8 cellular contexts compared by ENCODE assay signal in genomic region chr11:587978-588380, GRCh38. TPM values are rescaled to one million over a fixed set of nuclear protein-coding genes. Genes with fewer than 3 reads are reported as not detected.
DNase-seq lines count a peak whose midpoint lies in the region; ATAC-seq and TF ChIP-seq lines count a peak whose summit lies in the region.

No MANE protein-coding gene starts in this region.

- in situ Hi-C loops in transverse colon (cut with MboI; ENCODE audit: low pct_ligation_motif_present in 1 of 4, low pct_unique_long_range_greater_than_20kb in 1 of 4, low sequenced_read_pairs in 3 of 4): no loop called here

- H3K4me1 ChIP-seq in transverse colon (no peaks in the 10 kb centered on the region), BE2C (no peaks in the 10 kb centered on the region)

- 53 to 59% methylated on average over 2 to 6 of the region's 6 CpGs for WGBS in transverse colon (ENCODE audit: low coverage in 1 of 2), 2 donors

- peak overlapping the region in 2 of 5 donors; percentile 25 to 46 for H3K4me3 Mint-ChIP-seq in immature natural killer cell

- TF ChIP-seq CTCF in NB4 (IDR thresholded peaks at IDR 0.05; ENCODE audit: low read depth, low read length) (no peak), transverse colon (IDR thresholded peaks at IDR 0.05) (no peak), BE2C (IDR thresholded peaks at IDR 0.05; ENCODE audit: low read depth, low read length) (no peak)

- no peaks in the 10 kb centered on the region for H3K9me3 ChIP-seq in transverse colon
- H3K9me3 ChIP-seq in BE2C: no peaks in the 10 kb centered on the region

- H3K27ac ChIP-seq in transverse colon: peak overlapping the region in 2 of 4 donors; percentile 3 to 23

- intact Hi-C loops in transverse colon (cut with DNase I; ENCODE audit: low total_unique reads): no loop called here

- H3K27me3 Mint-ChIP-seq in immature natural killer cell (ENCODE audit: low read depth in 3 of 3): peaks cover 5 to 10% (median 7%) of the 10 kb centered on the region in 3 donors

- peaks cover 4 to 28% (median 14%) of the 10 kb centered on the region in 3 donors for H3K36me3 Mint-ChIP-seq in immature natural killer cell

- TF ChIP-seq POLR2A in NB4 (IDR thresholded peaks at IDR 0.05; ENCODE audit: extremely low read depth, insufficient read length) (no peak), transverse colon (IDR thresholded peaks at IDR 0.05) (no peak)

- no peak overlapping the region for H3K4me3 ChIP-seq in NB4 (ENCODE audit: low read depth, low read length)
- H3K4me3 ChIP-seq in transverse colon: no peak overlapping the region
- no peak overlapping the region for H3K4me3 ChIP-seq in BE2C (ENCODE audit: low read depth, low read length)

- peaks cover 7 to 15% of the 10 kb centered on the region in 2 donors for H3K4me1 Mint-ChIP-seq in immature natural killer cell

- DNase-seq in NB4 (ENCODE audit: low read depth): peak; percentile 93
- DNase-seq in activated T-cell treated with anti-CD3 and anti-CD28 coated beads for 48 hours (ENCODE audit: low read depth): peak; percentile 60
- peak in 2 of 3 donors; percentile 31 to 46 for DNase-seq in immature natural killer cell
- peak; percentile 58 to 67 for DNase-seq in stimulated activated CD8-positive, alpha-beta memory T cell treated with anti-CD3 and anti-CD28 coated beads, Interleukin-15, amount 100 ng/mL, for 48 hours (ENCODE audit: low read depth in 2 of 2)
- DNase-seq in transverse colon: no peak
- DNase-seq in BE2C: no peak
- no peak for DNase-seq in NCI-H2081 treated with DMSO at 0.1 percent for 48 hours (lab: John Stamatoyannopoulos, UW)

- TF ChIP-seq EP300 in transverse colon (IDR thresholded peaks at IDR 0.05; ENCODE audit: low read depth): no peak

- peaks cover 0 to 2% (median 0%) of the 10 kb centered on the region in 6 donors for H3K9me3 Mint-ChIP-seq in immature natural killer cell

- peaks cover 0 to 56% (median 26%) of the 10 kb centered on the region in 4 donors for H3K36me3 ChIP-seq in transverse colon
- peaks cover 14% of the 10 kb centered on the region for H3K36me3 ChIP-seq in BE2C

- no peak for ATAC-seq in GM18867 (IDR thresholded peaks at IDR 0.05; ENCODE audit: unreplicated experiment)

- no peaks in the 10 kb centered on the region for H3K27me3 ChIP-seq in transverse colon
- no peaks in the 10 kb centered on the region for H3K27me3 ChIP-seq in BE2C

- H3K27ac Mint-ChIP-seq in immature natural killer cell: peak overlapping the region; percentile 80 to 91 (median 84)

RNA-seq across cellular contexts. Expression of gene PHRF1, which starts 11.7 kb away (rescaled TPM):
- polyA plus RNA-seq in immature natural killer cell: 10 to 100 TPM in 1 of 3 donors, 1 to 10 TPM in 2; 4.0 to 17.5 (median 5.4) TPM
- 10 to 100 TPM; 28.4 to 60.6 (median 43.2) TPM for total RNA-seq in transverse colon
- 36.2 TPM for polyA plus RNA-seq in BE2C (2012; ENCODE audit: insufficient read depth, insufficient read length, low read depth)

RNA-seq across cellular contexts. Expression of gene RASSF7, which starts 27.2 kb away (rescaled TPM):
- 10 to 100 TPM; 20.3 to 31.9 (median 31.5) TPM for polyA plus RNA-seq in immature natural killer cell
- total RNA-seq in transverse colon: 100 to 1,000 TPM; 131 to 247 (median 213) TPM
- polyA plus RNA-seq in BE2C (2012; ENCODE audit: insufficient read depth, insufficient read length, low read depth): 3.7 TPM

RNA-seq across cellular contexts. Expression of gene LMNTD2, which starts 27.4 kb away (rescaled TPM):
- polyA plus RNA-seq in immature natural killer cell: under 1 TPM; 0.54 to 0.95 (median 0.66) TPM
- total RNA-seq in transverse colon: 10 to 100 TPM; 14.8 to 89.0 (median 16.6) TPM
- not detected for polyA plus RNA-seq in BE2C (2012; ENCODE audit: insufficient read depth, insufficient read length, low read depth)

RNA-seq across cellular contexts. Expression of gene IRF7, which starts 27.8 kb away (rescaled TPM):
- polyA plus RNA-seq in immature natural killer cell: 10 to 100 TPM; 36.4 to 62.4 (median 53.9) TPM
- 100 to 1,000 TPM in 1 of 4 donors, 10 to 100 TPM in 3; 40.4 to 122 (median 49.9) TPM for total RNA-seq in transverse colon
- 14.4 TPM for polyA plus RNA-seq in BE2C (2012; ENCODE audit: insufficient read depth, insufficient read length, low read depth)

RNA-seq across cellular contexts. Expression of gene CDHR5, which starts 36.8 kb away (rescaled TPM):
- not detected for polyA plus RNA-seq in immature natural killer cell
- 1,000 to 10,000 TPM in 1 of 4 donors, 100 to 1,000 TPM in 3; 256 to 1,063 (median 597) TPM for total RNA-seq in transverse colon
- polyA plus RNA-seq in BE2C (2012; ENCODE audit: insufficient read depth, insufficient read length, low read depth): 0.37 TPM

Comparison
In these comparisons a context has a peak if more than half of its experiments do, and no peak if none do; other contexts are left out.
1. DNase-seq: peak in NB4 (single experiment), activated T-cell treated with anti-CD3 and anti-CD28 coated beads for 48 hours (single experiment), immature natural killer cell (2 of 3) and stimulated activated CD8-positive, alpha-beta memory T cell treated with anti-CD3 and anti-CD28 coated beads, Interleukin-15, amount 100 ng/mL, for 48 hours (2 of 2); none in transverse colon (single experiment), BE2C (single experiment) and NCI-H2081 treated with DMSO at 0.1 percent for 48 hours (single experiment).